In the genomic region with DNA sequence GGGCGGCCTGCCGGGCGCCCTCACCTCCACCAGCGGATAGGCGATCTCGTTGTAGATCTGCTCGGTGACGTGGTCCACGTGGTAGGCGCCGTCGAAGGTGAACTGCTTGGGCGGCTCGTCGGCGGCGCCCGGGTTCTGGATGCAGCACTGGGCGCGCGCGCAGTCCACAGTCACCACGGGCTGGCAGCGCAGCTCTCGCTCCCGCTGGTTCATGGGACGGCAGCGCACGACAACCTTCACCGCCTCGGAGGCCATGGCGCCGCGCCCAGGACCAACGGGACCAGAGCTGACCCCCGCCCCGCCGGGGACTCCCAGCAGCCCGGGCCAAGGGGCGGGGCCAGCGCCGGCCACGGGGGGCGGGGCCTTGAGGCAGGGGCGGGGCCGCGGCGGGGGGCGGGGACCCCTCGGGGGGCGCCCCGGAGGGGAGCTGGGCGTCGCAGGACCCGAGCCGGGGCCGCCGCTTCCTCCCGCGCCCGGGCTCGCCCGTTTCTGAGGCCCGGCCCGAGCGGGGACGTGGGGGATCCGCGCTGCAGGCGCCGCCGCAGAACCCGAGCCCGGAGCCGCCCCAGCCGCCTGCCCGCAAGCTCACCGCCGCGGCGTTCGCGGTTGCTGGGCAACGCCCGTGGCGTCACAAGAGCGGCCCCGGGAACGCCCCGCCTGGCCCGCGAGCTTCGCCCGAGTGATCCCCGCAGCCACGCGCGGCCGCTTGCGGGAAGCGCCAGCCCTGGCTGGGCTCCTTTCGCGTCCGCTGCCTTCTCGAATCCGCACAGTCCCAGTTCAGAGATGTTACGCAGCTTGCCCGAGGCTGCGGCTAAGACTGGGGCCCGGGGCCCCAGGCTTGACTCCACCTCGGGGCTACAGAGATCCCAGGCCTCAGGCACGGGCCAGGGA, we compare ENCODE assay signal across 8 cellular contexts. TPM values are rescaled to one million over a fixed set of nuclear protein-coding genes. Genes with fewer than 3 reads are reported as not detected.
DNase-seq lines count a peak whose midpoint lies in the region; TF ChIP-seq lines count a peak whose summit lies in the region.

A gene (minus strand): TSS at position 556 of the 891 bp plus-strand sequence. CDS start 301 bp downstream, at position 255.

- intact Hi-C loops in transverse colon (cut with DNase I; ENCODE audit: low total_unique reads) = no loop called here

- H3K9me3 ChIP-seq in neuronal stem cell (replicated peaks in 1 of 2; ENCODE audit: control insufficient read depth in 2 of 2, insufficient read depth in 1 of 2, low read depth in 1 of 2, low read length in 2 of 2) (no peaks in the 10 kb centered on the region), transverse colon (no peaks in the 10 kb centered on the region)

- peak within 1 kb of the TSS; percentile 66 for H2BK5ac ChIP-seq in neuronal stem cell (ENCODE audit: low read length)

- in situ Hi-C loops in transverse colon (cut with MboI; ENCODE audit: low pct_ligation_motif_present in 1 of 4, low pct_unique_long_range_greater_than_20kb in 1 of 4, low sequenced_read_pairs in 3 of 4) = no loop called here

- H2BK120ac ChIP-seq in neuronal stem cell (ENCODE audit: low read depth, low read length) = no peak within 1 kb of the TSS

- DNase-seq in AG09309 (ENCODE audit: low read depth) (no peak), GM20000 (ENCODE audit: low spot score) (peak; percentile 88), RKO (ENCODE audit: low spot score) (peak; percentile 46), activated gamma-delta T cell treated with Interleukin-2 at 50 U/mL for 16 hours (peak; percentile 48), foreskin fibroblast (peak; percentile 81 to 94), neuronal stem cell (ENCODE audit: low spot score) (peak; percentile 74), transverse colon (peak; percentile 81), GOT3 (lab: John Stamatoyannopoulos, UW) (no peak)

- H3K23ac ChIP-seq in neuronal stem cell (ENCODE audit: low read depth, low read length, poor library complexity) = peak within 1 kb of the TSS; percentile 73

- no peak within 1 kb of the TSS for H4K91ac ChIP-seq in neuronal stem cell (ENCODE audit: low read depth, low read length, poor library complexity)

- peak within 1 kb of the TSS; percentile 58 for H2BK12ac ChIP-seq in neuronal stem cell (ENCODE audit: low read length)

- H3K4me2 ChIP-seq in neuronal stem cell (ENCODE audit: insufficient read depth, low read length, poor library complexity, severe bottlenecking) = peak within 1 kb of the TSS; percentile 83

- H3K27ac ChIP-seq in neuronal stem cell (replicated peaks; ENCODE audit: low read length) (no peak within 1 kb of the TSS), transverse colon (peak within 1 kb of the TSS in 1 of 4 donors; percentile 40)

- H2AK5ac ChIP-seq in neuronal stem cell (ENCODE audit: low read depth, low read length) = peak within 1 kb of the TSS; percentile 92

- H3K4me3 ChIP-seq in AG09309 (ENCODE audit: control insufficient read depth, low read depth, low read length) = peak within 1 kb of the TSS; percentile 24
- peak within 1 kb of the TSS; percentile 48 to 53 for H3K4me3 ChIP-seq in foreskin fibroblast (ENCODE audit: low read depth in 1 of 2, low read length in 2 of 2)
- peak within 1 kb of the TSS; percentile 37 to 85 for H3K4me3 ChIP-seq in neuronal stem cell (ENCODE audit: low read length in 2 of 2)
- peak within 1 kb of the TSS in 3 of 4 donors; percentile 41 to 45 (median 44) for H3K4me3 ChIP-seq in transverse colon

- H3K4ac ChIP-seq in neuronal stem cell (ENCODE audit: low read length) = no peak within 1 kb of the TSS

- no peak for TF ChIP-seq EP300 in transverse colon (IDR thresholded peaks at IDR 0.05; ENCODE audit: low read depth)

- no peak for TF ChIP-seq POLR2A in transverse colon (IDR thresholded peaks at IDR 0.05)

- H3K27me3 ChIP-seq in neuronal stem cell (ENCODE audit: control insufficient read depth in 3 of 3, insufficient read depth in 3 of 3, low read depth in 1 of 3, low read length in 3 of 3) = peaks cover 0 to 7% (median 0%) of the 10 kb centered on the region in 3 experiments
- peaks cover 37% of the 10 kb centered on the region for H3K27me3 ChIP-seq in transverse colon

- H2BK15ac ChIP-seq in neuronal stem cell (ENCODE audit: low read length) = peak within 1 kb of the TSS; percentile 89

- peaks cover 0 to 1% of the 10 kb centered on the region in 2 donors for H3K4me1 ChIP-seq in neuronal stem cell (ENCODE audit: control insufficient read depth in 2 of 2, insufficient read depth in 1 of 2, low read depth in 1 of 2, low read length in 2 of 2)
- H3K4me1 ChIP-seq in transverse colon = peaks cover 2 to 16% (median 9%) of the 10 kb centered on the region in 4 donors

- peak within 1 kb of the TSS; percentile 97 for H3K18ac ChIP-seq in neuronal stem cell (ENCODE audit: low read length)

- WGBS in neuronal stem cell (ENCODE audit: extremely low coverage in 2 of 2, insufficient read length in 2 of 2, insufficient replicate concordance in 1 of 2), 2 donors = no CpG with 5 or more reads among the region's 112 CpGs
- WGBS in transverse colon (ENCODE audit: low coverage in 1 of 2), 2 donors = 5% methylated on average over 59 of the region's 112 CpGs; no CpG with 5 or more reads in 1 of the 2 donors

- peak within 1 kb of the TSS; percentile 70 for H3K9ac ChIP-seq in neuronal stem cell (ENCODE audit: low read depth, low read length, poor library complexity)

- peak within 1 kb of the TSS; percentile 71 for H3K14ac ChIP-seq in neuronal stem cell (ENCODE audit: low read length)

- peaks cover 2% of the 10 kb centered on the region for H3K79me1 ChIP-seq in neuronal stem cell (ENCODE audit: low read depth, low read length)

- no peaks in the 10 kb centered on the region for H3K36me3 ChIP-seq in neuronal stem cell (replicated peaks in 1 of 2; ENCODE audit: control insufficient read depth in 2 of 2, insufficient read depth in 2 of 2, low read length in 2 of 2)
- H3K36me3 ChIP-seq in transverse colon = no peaks in the 10 kb centered on the region

- peak within 1 kb of the TSS; percentile 94 for H2AFZ ChIP-seq in neuronal stem cell (ENCODE audit: low read length)

- no peak for TF ChIP-seq CTCF in AG09309 (IDR thresholded peaks at IDR 0.05; ENCODE audit: control insufficient read depth, insufficient read depth, low read depth, low read length, missing control alignments)
- TF ChIP-seq CTCF in GM20000 (IDR thresholded peaks at IDR 0.05; ENCODE audit: extremely low read depth, missing control alignments) = no peak
- TF ChIP-seq CTCF in foreskin fibroblast (IDR thresholded peaks at IDR 0.05; ENCODE audit: low read depth, low read length) = no peak
- no peak for TF ChIP-seq CTCF in transverse colon (IDR thresholded peaks at IDR 0.05)

- H4K8ac ChIP-seq in neuronal stem cell (ENCODE audit: low read depth, low read length) = no peak within 1 kb of the TSS

RNA-seq across cellular contexts. Expression of the gene that starts here (rescaled TPM):
- 5.8 TPM for polyA plus RNA-seq in neuronal stem cell (2013, experiment 1 of 2)
- 5.8 TPM for polyA plus RNA-seq in neuronal stem cell (2013, experiment 2 of 2)
- total RNA-seq in transverse colon = 10 to 100 TPM in 1 of 4 donors, under 1 TPM in 2, not detected in 1; 0.27 to 21.1 (median 0.79) TPM

Comparison
In these comparisons a context has a peak if more than half of its experiments do, and no peak if none do; other contexts are left out.
1. DNase-seq: peak in GM20000 (single experiment), RKO (single experiment), activated gamma-delta T cell treated with Interleukin-2 at 50 U/mL for 16 hours (single experiment), foreskin fibroblast (2 of 2), neuronal stem cell (single experiment) and transverse colon (single experiment); none in AG09309 (single experiment) and GOT3 (single experiment).
2. Peak in every context shown above with its lines, with median percentiles within 50 percentile points of each other: H3K4me3 ChIP-seq.